1 cellular context compared by ENCODE assay signal in the genomic region with DNA sequence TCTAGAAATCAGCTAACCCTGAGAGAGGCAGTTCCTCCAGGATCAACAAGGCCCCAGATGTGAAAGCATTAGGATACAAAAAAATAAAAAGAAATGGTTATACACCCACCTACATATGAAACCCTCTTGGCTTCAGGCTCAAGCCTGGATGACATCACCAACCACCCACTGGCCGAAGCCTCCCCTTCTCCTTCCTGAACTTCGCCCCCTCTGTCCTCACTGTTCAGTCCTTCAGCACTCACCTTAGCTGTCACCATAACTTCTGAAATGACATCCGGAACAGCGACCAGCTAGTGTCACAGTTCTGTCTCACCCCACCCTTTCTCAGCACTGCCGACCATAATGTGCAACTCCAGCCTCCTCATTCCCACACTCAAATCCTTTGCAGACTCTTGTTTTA.
TF ChIP-seq lines count a peak whose summit lies in the region.

No MANE protein-coding gene starts in this region.

TF ChIP-seq in HepG2, 621 proteins besides CTCF, POLR2A, EP300 and RAD21 (continued from another document and continues in another):
- TF ChIP-seq PBX2 (CRISPR knock-in tag; IDR thresholded peaks at IDR 0.05) (peak; percentile 36; the same call in 1 of the 2 replicates), SOX6 (IDR thresholded peaks at IDR 0.05) (no peak), SOX6 (CRISPR knock-in tag; IDR thresholded peaks at IDR 0.05) (peak; percentile 36; the same call in 1 of the 2 replicates), SRY (CRISPR knock-in tag; IDR thresholded peaks at IDR 0.05) (no peak), ATF3 (CRISPR knock-in tag; IDR thresholded peaks at IDR 0.05) (peak; percentile 54; the same call in 1 of the 2 replicates), GABPB1 (CRISPR knock-in tag; IDR thresholded peaks at IDR 0.05) (peak; percentile 21; the same call in 1 of the 2 replicates), SMAD3 (CRISPR knock-in tag; IDR thresholded peaks at IDR 0.05) (0 out of 2 replicates have a peak, but pooled peaks have one; percentile 23), HOXD1 (CRISPR knock-in tag; IDR thresholded peaks at IDR 0.05) (no peak), HNF4A (CRISPR knock-in tag; IDR thresholded peaks at IDR 0.05) (peak; percentile 77), ZNF431 (CRISPR knock-in tag; IDR thresholded peaks at IDR 0.05; ENCODE audit: borderline replicate concordance, low read depth) (0 out of 2 replicates have a peak, but pooled peaks have one; percentile 34), POGZ (CRISPR knock-in tag; IDR thresholded peaks at IDR 0.05) (peak; percentile 68; the same call in 1 of the 2 replicates), ZNF530 (CRISPR knock-in tag; IDR thresholded peaks at IDR 0.05; ENCODE audit: low read depth) (no peak), ARNT (IDR thresholded peaks at IDR 0.05) (no peak), ZMYM4 (CRISPR knock-in tag; IDR thresholded peaks at IDR 0.05) (peak; percentile 43), ARID5B (CRISPR knock-in tag; IDR thresholded peaks at IDR 0.05) (peak; percentile 61), ATF7 (IDR thresholded peaks at IDR 0.05) (peak; percentile 50; the same call in 1 of the 2 replicates), ATF7 (CRISPR knock-in tag; IDR thresholded peaks at IDR 0.05) (no peak), SUZ12 (IDR thresholded peaks at IDR 0.05; ENCODE audit: low read depth, low read length) (no peak), ZBTB39 (CRISPR knock-in tag; IDR thresholded peaks at IDR 0.05) (no peak), XRCC5 (optimal IDR thresholded peaks at IDR 0.05; ENCODE audit: low read length) (peak; percentile 65), PREB (CRISPR knock-in tag; IDR thresholded peaks at IDR 0.05) (no peak), MXI1 (IDR thresholded peaks at IDR 0.05; ENCODE audit: borderline replicate concordance, low read depth, low read length) (peak; percentile 37; the same call in 1 of the 3 replicates), ZNF451 (CRISPR knock-in tag; IDR thresholded peaks at IDR 0.05) (no peak), ZBTB20 (CRISPR knock-in tag; IDR thresholded peaks at IDR 0.05; ENCODE audit: borderline replicate concordance, low read depth) (no peak), GATAD2A (CRISPR knock-in tag; IDR thresholded peaks at IDR 0.05) (peak; percentile 61), ARID3A (IDR thresholded peaks at IDR 0.05; ENCODE audit: low read depth, low read length) (no peak), RXRA (CRISPR knock-in tag; IDR thresholded peaks at IDR 0.05) (no peak), DBP (CRISPR knock-in tag; IDR thresholded peaks at IDR 0.05; ENCODE audit: not compliant biosample characterization) (no peak), ZNF331 (CRISPR knock-in tag; IDR thresholded peaks at IDR 0.05) (peak; percentile 11; the same call in 1 of the 2 replicates), SAP130 (CRISPR knock-in tag; IDR thresholded peaks at IDR 0.05; ENCODE audit: low read depth) (peak; percentile 46), HNF4G (IDR thresholded peaks at IDR 0.05; ENCODE audit: borderline replicate concordance, low read depth, low read length) (peak; percentile 34; the same call in 1 of the 2 replicates), HNF4G (CRISPR knock-in tag; IDR thresholded peaks at IDR 0.05; ENCODE audit: borderline replicate concordance, low read depth) (no peak; the same call in 1 of the 2 replicates), ZNF143 (CRISPR knock-in tag; IDR thresholded peaks at IDR 0.05) (no peak), RXRB (CRISPR knock-in tag; IDR thresholded peaks at IDR 0.05; ENCODE audit: borderline replicate concordance) (peak; percentile 62; the same call in 1 of the 2 replicates), SCMH1 (CRISPR knock-in tag; IDR thresholded peaks at IDR 0.05; ENCODE audit: borderline replicate concordance) (no peak), ERF (CRISPR knock-in tag; IDR thresholded peaks at IDR 0.05) (0 out of 2 replicates have a peak, but pooled peaks have one; percentile 33), PHF21A (CRISPR knock-in tag; IDR thresholded peaks at IDR 0.05) (peak; percentile 39; the same call in 1 of the 2 replicates)
- TF ChIP-seq, protein P1, sequence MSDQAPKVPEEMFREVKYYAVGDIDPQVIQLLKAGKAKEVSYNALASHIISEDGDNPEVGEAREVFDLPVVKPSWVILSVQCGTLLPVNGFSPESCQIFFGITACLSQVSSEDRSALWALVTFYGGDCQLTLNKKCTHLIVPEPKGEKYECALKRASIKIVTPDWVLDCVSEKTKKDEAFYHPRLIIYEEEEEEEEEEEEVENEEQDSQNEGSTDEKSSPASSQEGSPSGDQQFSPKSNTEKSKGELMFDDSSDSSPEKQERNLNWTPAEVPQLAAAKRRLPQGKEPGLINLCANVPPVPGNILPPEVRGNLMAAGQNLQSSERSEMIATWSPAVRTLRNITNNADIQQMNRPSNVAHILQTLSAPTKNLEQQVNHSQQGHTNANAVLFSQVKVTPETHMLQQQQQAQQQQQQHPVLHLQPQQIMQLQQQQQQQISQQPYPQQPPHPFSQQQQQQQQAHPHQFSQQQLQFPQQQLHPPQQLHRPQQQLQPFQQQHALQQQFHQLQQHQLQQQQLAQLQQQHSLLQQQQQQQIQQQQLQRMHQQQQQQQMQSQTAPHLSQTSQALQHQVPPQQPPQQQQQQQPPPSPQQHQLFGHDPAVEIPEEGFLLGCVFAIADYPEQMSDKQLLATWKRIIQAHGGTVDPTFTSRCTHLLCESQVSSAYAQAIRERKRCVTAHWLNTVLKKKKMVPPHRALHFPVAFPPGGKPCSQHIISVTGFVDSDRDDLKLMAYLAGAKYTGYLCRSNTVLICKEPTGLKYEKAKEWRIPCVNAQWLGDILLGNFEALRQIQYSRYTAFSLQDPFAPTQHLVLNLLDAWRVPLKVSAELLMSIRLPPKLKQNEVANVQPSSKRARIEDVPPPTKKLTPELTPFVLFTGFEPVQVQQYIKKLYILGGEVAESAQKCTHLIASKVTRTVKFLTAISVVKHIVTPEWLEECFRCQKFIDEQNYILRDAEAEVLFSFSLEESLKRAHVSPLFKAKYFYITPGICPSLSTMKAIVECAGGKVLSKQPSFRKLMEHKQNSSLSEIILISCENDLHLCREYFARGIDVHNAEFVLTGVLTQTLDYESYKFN (CRISPR knock-in tag; conservative IDR thresholded peaks at IDR 0.05) = peak; percentile 51
